In the genomic region with DNA sequence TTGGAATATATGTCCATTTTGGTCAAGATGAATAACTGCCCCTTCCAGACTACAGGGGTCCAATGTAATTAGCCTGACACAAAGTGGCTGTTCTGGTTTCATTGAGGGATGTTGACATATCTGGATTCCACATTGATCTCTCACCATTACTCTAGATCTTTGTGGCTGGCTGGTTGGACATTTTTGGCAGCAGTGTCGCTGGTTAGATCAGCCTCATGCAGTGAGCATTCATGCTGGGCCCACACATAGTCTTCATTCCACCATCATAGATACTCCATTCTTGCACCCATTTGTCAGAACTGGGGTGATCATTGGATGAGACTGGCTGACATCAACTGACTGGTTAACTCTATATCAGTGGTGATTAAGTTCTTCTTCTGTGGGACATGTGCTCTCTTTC, we compare ENCODE assay signal across 21 cellular contexts.
DNase-seq lines count a peak whose midpoint lies in the region; ATAC-seq, FAIRE-seq and TF ChIP-seq lines count a peak whose summit lies in the region.
"Had no signal": no experiment of that assay in that cellular context is flagged by ENCODE, and none has a peak within 500 bp of the region (broad histone marks: within the 10 kb centered on the region; RNA-seq: fewer than 3 reads in every experiment).

No MANE protein-coding gene starts in this region.

- intact Hi-C loops in heart right ventricle (cut with DNase I) (no loop called here), heart left ventricle (cut with DNase I) (no loop called here)

- H3K9me3 ChIP-seq in GM23248 (ENCODE audit: low read depth) = no peaks in the 10 kb centered on the region
- H3K9me3 ChIP-seq in astrocyte (ENCODE audit: insufficient read depth, low read depth, low read length) = no peaks in the 10 kb centered on the region
- H3K9me3 ChIP-seq in heart right ventricle = peaks cover 0 to 17% (median 0%) of the 10 kb centered on the region in 11 donors
- H3K9me3 ChIP-seq in heart left ventricle = peaks cover 0 to 8% (median 0%) of the 10 kb centered on the region in 12 donors

- H2AFZ ChIP-seq in GM23248 (no peak overlapping the region), astrocyte (ENCODE audit: low read depth, low read length) (no peak overlapping the region)

- DNase-seq in GM23248 (peak; percentile 27), astrocyte (ENCODE audit: low read depth) (peak; percentile 3), fibroblast of peridontal ligament (ENCODE audit: extremely low read depth) (peak; percentile 23), pons (ENCODE audit: low spot score) (no peak), heart right ventricle (no peak), heart left ventricle (no peak)
- DNase-seq: ACHN; Calu3; CD8-positive, alpha-beta memory T cell; GF-D8; H9; NCI-H1105; NCI-H2081; NCI-H2171 treated with DMSO at 0.1 percent for 48 hours; NCI-H524 treated with DMSO at 0.1 percent for 48 hours; SIG-M5 had no signal

- FAIRE-seq in astrocyte (lab: Jason Lieb, UNC) = no peak

- H3K27me3 ChIP-seq in GM23248 (replicated peaks; ENCODE audit: insufficient read depth) (no peaks in the 10 kb centered on the region), astrocyte (ENCODE audit: insufficient read depth, low read length) (no peaks in the 10 kb centered on the region), heart right ventricle (no peaks in the 10 kb centered on the region), heart left ventricle (no peaks in the 10 kb centered on the region)

- ATAC-seq in HG02678 (IDR thresholded peaks at IDR 0.05; ENCODE audit: unreplicated experiment) (no peak), heart right ventricle (no peak), heart left ventricle (no peak)
- ATAC-seq: Panc1, SK-N-SH treated with all-trans-retinoic acid at 6 μM for 48 hours had no signal

- no peaks in the 10 kb centered on the region for H3K27me3 Mint-ChIP-seq in astrocyte (ENCODE audit: low read depth, unreplicated experiment)
- H3K27me3 Mint-ChIP-seq: CD8-positive, alpha-beta memory T cell had no signal

- H3K4me1 ChIP-seq in GM23248 (ENCODE audit: insufficient read depth) (no peaks in the 10 kb centered on the region), astrocyte (ENCODE audit: insufficient read depth, low read length) (no peaks in the 10 kb centered on the region), heart right ventricle (no peaks in the 10 kb centered on the region), heart left ventricle (no peaks in the 10 kb centered on the region)

- no peaks in the 10 kb centered on the region for H3K9me2 ChIP-seq in GM23248 (ENCODE audit: insufficient read depth)

- in situ Hi-C loops in GM23248 (cut with MboI) = no loop called here

- H4K20me1 ChIP-seq in GM23248 (ENCODE audit: insufficient read depth) (no peaks in the 10 kb centered on the region), astrocyte (ENCODE audit: insufficient read depth, low read length) (no peaks in the 10 kb centered on the region)

- no peaks in the 10 kb centered on the region for H3K79me2 ChIP-seq in GM23248 (ENCODE audit: insufficient read depth)
- no peaks in the 10 kb centered on the region for H3K79me2 ChIP-seq in astrocyte (ENCODE audit: insufficient read depth, low read length)

- no peaks in the 10 kb centered on the region for H3F3A ChIP-seq in GM23248 (ENCODE audit: insufficient read depth)

- H3K9ac ChIP-seq in GM23248 = no peak overlapping the region
- no peak overlapping the region for H3K9ac ChIP-seq in astrocyte (ENCODE audit: low read length)
- H3K9ac ChIP-seq: KMS-11 had no signal

- H3K36me3 ChIP-seq in GM23248 (ENCODE audit: low read depth) = no peaks in the 10 kb centered on the region; the same call in 1 of the 2 replicates
- no peaks in the 10 kb centered on the region for H3K36me3 ChIP-seq in astrocyte (ENCODE audit: insufficient read depth, low read length)
- H3K36me3 ChIP-seq in heart right ventricle = no peaks in the 10 kb centered on the region
- no peaks in the 10 kb centered on the region for H3K36me3 ChIP-seq in heart left ventricle

- no peak overlapping the region for H3K27ac ChIP-seq in GM23248
- no peak overlapping the region for H3K27ac ChIP-seq in astrocyte (ENCODE audit: low read depth, low read length)
- no peak overlapping the region for H3K27ac ChIP-seq in heart right ventricle
- H3K27ac ChIP-seq in heart left ventricle = no peak overlapping the region
- H3K27ac ChIP-seq: C4-2B, KMS-11 had no signal

- H3K36me3 Mint-ChIP-seq in astrocyte (ENCODE audit: low read depth, unreplicated experiment) = no peaks in the 10 kb centered on the region
- H3K36me3 Mint-ChIP-seq: CD8-positive, alpha-beta memory T cell had no signal

- H3K4me1 Mint-ChIP-seq in astrocyte (ENCODE audit: low read depth, unreplicated experiment) = no peaks in the 10 kb centered on the region
- H3K4me1 Mint-ChIP-seq: CD8-positive, alpha-beta memory T cell had no signal

- H3K4me3 Mint-ChIP-seq in astrocyte (ENCODE audit: unreplicated experiment) = no peak overlapping the region
- H3K4me3 Mint-ChIP-seq: CD8-positive, alpha-beta memory T cell; H9 had no signal

- WGBS in GM23248 (ENCODE audit: low coverage in 1 of 2, low lambda C conversion rate in 2 of 2, missing lambda C conversion rate in 2 of 2), 2 experiments = 84 to 88% methylated on average over 1 of the region's 1 CpG
- WGBS in heart right ventricle, 2 donors = 77 to 81% methylated on average over 1 of the region's 1 CpG
- 62 to 83% (median 72%) methylated on average over 1 of the region's 1 CpG for WGBS in heart left ventricle, 4 donors

- TF ChIP-seq POLR2A in heart left ventricle (IDR thresholded peaks at IDR 0.05) = no peak

- H3K4me2 ChIP-seq in GM23248 (ENCODE audit: unreplicated experiment) = no peak overlapping the region
- H3K4me2 ChIP-seq in astrocyte (ENCODE audit: low read length) = no peak overlapping the region
- H3K4me2 ChIP-seq: KMS-11 had no signal

- no peak for TF ChIP-seq CTCF in astrocyte (IDR thresholded peaks at IDR 0.05; ENCODE audit: insufficient read depth, low read depth, low read length)
- no peak for TF ChIP-seq CTCF in heart right ventricle (IDR thresholded peaks at IDR 0.05)
- no peak for TF ChIP-seq CTCF in heart left ventricle (IDR thresholded peaks at IDR 0.05)

- H3K27ac Mint-ChIP-seq in astrocyte (ENCODE audit: unreplicated experiment) = no peak overlapping the region
- H3K27ac Mint-ChIP-seq: CD8-positive, alpha-beta memory T cell; H9 had no signal

- no peaks in the 10 kb centered on the region for H3K9me3 Mint-ChIP-seq in astrocyte (ENCODE audit: unreplicated experiment)
- H3K9me3 Mint-ChIP-seq: H9 had no signal

- no peak overlapping the region for H3K4me3 ChIP-seq in GM23248
- H3K4me3 ChIP-seq in astrocyte (ENCODE audit: insufficient read depth, low read depth, low read length) = no peak overlapping the region
- no peak overlapping the region for H3K4me3 ChIP-seq in heart right ventricle
- no peak overlapping the region for H3K4me3 ChIP-seq in heart left ventricle

Comparison
In these comparisons a context has a peak if more than half of its experiments do, and no peak if none do; other contexts are left out.
1. DNase-seq: peak in GM23248 (single experiment), astrocyte (single experiment) and fibroblast of peridontal ligament (single experiment); none in pons (single experiment), heart right ventricle (0 of 2) and heart left ventricle (0 of 5).